17 cellular contexts compared by ENCODE assay signal in genomic region chr14:34072921-34073320, GRCh38.
"Had no signal": no experiment of that assay in that cellular context is flagged by ENCODE, and none has a peak within 500 bp of the region (broad histone marks: within the 10 kb centered on the region; RNA-seq: fewer than 3 reads in every experiment).

No MANE protein-coding gene starts in this region.

- H3K4me3 Mint-ChIP-seq: activated B cell treated with CpG ODN at 0.5 μM for 24 hours; stimulated activated naive CD8-positive, alpha-beta T cell treated with anti-CD3 and anti-CD28 coated beads, Interleukin-15, amount 100 ng/mL, for 72 hours had no signal

- ATAC-seq: left cardiac atrium; pancreas; stimulated activated naive CD8-positive, alpha-beta T cell treated with anti-CD3 and anti-CD28 coated beads, Interleukin-15, amount 100 ng/mL, for 72 hours; upper lobe of right lung had no signal

- H3K27me3 Mint-ChIP-seq: activated B cell treated with CpG ODN at 0.5 μM for 24 hours; stimulated activated naive CD8-positive, alpha-beta T cell treated with anti-CD3 and anti-CD28 coated beads, Interleukin-15, amount 100 ng/mL, for 72 hours had no signal

- DNase-seq: activated B cell treated with CpG ODN at 0.5 μM for 24 hours; activated CD4-positive, alpha-beta T cell treated with anti-CD3 and anti-CD28 coated beads, Interleukin-2, amount 50 U/mL, for 1 hour; activated naive CD4-positive, alpha-beta T cell treated with anti-CD3 and anti-CD28 coated beads, Interleukin-2, amount 50 U/mL, for 16 hours; activated T-cell treated with anti-CD3 and anti-CD28 coated beads for 4 hours; adrenal gland; esophagus squamous epithelium; foreskin fibroblast; head of caudate nucleus; left cardiac atrium; midbrain; pancreas; stimulated activated CD4-positive, alpha-beta T cell treated with anti-CD3 and anti-CD28 coated beads, Interleukin-15, amount 100 ng/mL, for 24 hours; stimulated activated CD4-positive, alpha-beta T cell treated with anti-CD3 and anti-CD28 coated beads, Interleukin-4, amount 100 ng/mL, for 24 hours; stimulated activated naive CD8-positive, alpha-beta T cell treated with anti-CD3 and anti-CD28 coated beads, Interleukin-15, amount 100 ng/mL, for 72 hours; testis; upper lobe of right lung had no signal

- H3K4me1 Mint-ChIP-seq: activated B cell treated with CpG ODN at 0.5 μM for 24 hours; stimulated activated naive CD8-positive, alpha-beta T cell treated with anti-CD3 and anti-CD28 coated beads, Interleukin-15, amount 100 ng/mL, for 72 hours had no signal

- H3K27ac Mint-ChIP-seq: activated B cell treated with CpG ODN at 0.5 μM for 24 hours; activated T-helper 2 cell treated with anti-CD3 and anti-CD28 coated beads, Interferon-gamma antibody, Interleukin-2, Interleukin-4, amounts not matched to agents 10 μg/mL and 5 μg/mL and 100 μg/mL, durations not matched to agents 14 hours and 24 hours and 36 hours had no signal
